26 cellular contexts compared by ENCODE assay signal in the genomic region with DNA sequence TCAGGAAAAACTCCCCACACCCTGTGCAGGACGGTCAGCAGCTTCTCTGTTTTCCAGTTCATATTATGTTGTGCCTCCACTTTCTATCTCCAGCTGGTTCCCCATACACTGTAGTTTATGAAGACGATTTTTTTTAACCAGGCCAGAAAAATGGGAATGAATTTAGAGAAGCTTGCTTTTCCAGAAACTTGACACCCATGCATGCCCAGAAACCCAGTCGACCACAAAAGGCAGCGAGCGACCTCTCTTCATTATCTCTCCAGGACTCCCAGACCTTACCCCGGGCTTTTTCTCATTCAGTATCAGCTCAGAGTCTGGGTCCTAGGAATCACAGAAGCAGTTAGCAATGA. TPM values are rescaled to one million over a fixed set of nuclear protein-coding genes. Genes with fewer than 3 reads are reported as not detected.
DNase-seq lines count a peak whose midpoint lies in the region; ATAC-seq and TF ChIP-seq lines count a peak whose summit lies in the region.
"Had no signal": no experiment of that assay in that cellular context is flagged by ENCODE, and none has a peak within 500 bp of the region (broad histone marks: within the 10 kb centered on the region; RNA-seq: fewer than 3 reads in every experiment).

No MANE protein-coding gene starts in this region.

- H3K9ac ChIP-seq in colonic mucosa (ENCODE audit: low read depth in 2 of 2, low read length in 2 of 2) = no peak overlapping the region
- H3K9ac ChIP-seq: BLaER1 had no signal

- H3K4me1 Mint-ChIP-seq in activated CD8-positive, alpha-beta T cell treated with anti-CD3 and anti-CD28 coated beads, Interleukin-2, amount 10 ng/mL, durations not matched to agents 7 days and 5 days (ENCODE audit: low read depth) = peaks cover 3% of the 10 kb centered on the region
- H3K4me1 Mint-ChIP-seq in activated CD8-positive, alpha-beta T cell treated with anti-CD3 and anti-CD28 coated beads for 36 hours (ENCODE audit: low read depth) = no peaks in the 10 kb centered on the region
- peaks cover 39% of the 10 kb centered on the region for H3K4me1 Mint-ChIP-seq in nephron progenitor cell

- no peak for TF ChIP-seq CTCF in activated CD8-positive, alpha-beta T cell treated with anti-CD3 and anti-CD28 coated beads for 36 hours (IDR thresholded peaks at IDR 0.05)
- no peak for TF ChIP-seq CTCF in colonic mucosa (IDR thresholded peaks at IDR 0.05)
- TF ChIP-seq CTCF in nephron progenitor cell (IDR thresholded peaks at IDR 0.05) = no peak
- no peak for TF ChIP-seq CTCF in heart left ventricle (IDR thresholded peaks at IDR 0.05)

- WGBS in heart left ventricle, 4 donors = 83 to 90% (median 88%) methylated on average over 6 of the region's 6 CpGs

- no peak for TF ChIP-seq POLR2A in heart left ventricle (IDR thresholded peaks at IDR 0.05)

- H3K4me1 ChIP-seq in colonic mucosa (no peaks in the 10 kb centered on the region), heart left ventricle (peaks cover 0 to 3% (median 0%) of the 10 kb centered on the region in 12 donors)
- H3K4me1 ChIP-seq: SJCRH30 had no signal

- no peaks in the 10 kb centered on the region for H3K36me3 ChIP-seq in colonic mucosa
- peaks cover 0 to 97% (median 51%) of the 10 kb centered on the region in 9 donors for H3K36me3 ChIP-seq in heart left ventricle
- H3K36me3 ChIP-seq: MG63 had no signal

- H3K27me3 ChIP-seq in colonic mucosa (no peaks in the 10 kb centered on the region), heart left ventricle (no peaks in the 10 kb centered on the region)
- H3K27me3 ChIP-seq: BLaER1, MG63, SJCRH30 had no signal

- peaks cover 61% of the 10 kb centered on the region for H3K36me3 Mint-ChIP-seq in activated CD8-positive, alpha-beta T cell treated with anti-CD3 and anti-CD28 coated beads, Interleukin-2, amount 10 ng/mL, durations not matched to agents 7 days and 5 days (ENCODE audit: low read depth)
- peaks cover 11% of the 10 kb centered on the region for H3K36me3 Mint-ChIP-seq in activated CD8-positive, alpha-beta T cell treated with anti-CD3 and anti-CD28 coated beads for 36 hours (ENCODE audit: low read depth)
- peaks cover 13% of the 10 kb centered on the region for H3K36me3 Mint-ChIP-seq in nephron progenitor cell (ENCODE audit: low read depth)

- H3K27ac Mint-ChIP-seq in activated CD8-positive, alpha-beta T cell treated with anti-CD3 and anti-CD28 coated beads, Interleukin-2, amount 10 ng/mL, durations not matched to agents 7 days and 5 days = peak overlapping the region; percentile 39
- H3K27ac Mint-ChIP-seq in activated CD8-positive, alpha-beta T cell treated with anti-CD3 and anti-CD28 coated beads for 36 hours = no peak overlapping the region
- peak overlapping the region; percentile 80 for H3K27ac Mint-ChIP-seq in nephron progenitor cell

- no peak overlapping the region for H3K4me3 ChIP-seq in colonic mucosa
- no peak overlapping the region for H3K4me3 ChIP-seq in heart left ventricle
- H3K4me3 ChIP-seq: BLaER1, MG63, PC-9, SJCRH30 had no signal

- DNase-seq in activated CD8-positive, alpha-beta T cell treated with anti-CD3 and anti-CD28 coated beads, Interleukin-2, amount 10 ng/mL, durations not matched to agents 7 days and 5 days = no peak
- no peak for DNase-seq in activated CD8-positive, alpha-beta T cell treated with anti-CD3 and anti-CD28 coated beads for 36 hours
- no peak for DNase-seq in colonic mucosa
- no peak for DNase-seq in nephron progenitor cell
- DNase-seq in heart left ventricle = no peak
- DNase-seq: CD4-positive, CD25-positive, alpha-beta regulatory T cell; DMS153; DND-41; IMR-90; KG1; MG63; NCI-H1105 treated with DMSO at 0.1 percent for 48 hours; NCI-H1694 treated with DMSO at 0.1 percent for 48 hours; NCI-H2081; NCI-H2171 treated with DMSO at 0.1 percent for 48 hours; NCI-H345; NCI-H510A treated with DMSO at 0.1 percent for 48 hours; NCI-H82; NK-92 treated with Interleukin-12 subunit alpha and Interleukin-12 subunit beta, amount 100 ng/mL, for 24 hours; PC-9; SJCRH30 had no signal

- ATAC-seq in activated CD8-positive, alpha-beta T cell treated with anti-CD3 and anti-CD28 coated beads, Interleukin-2, amount 10 ng/mL, durations not matched to agents 7 days and 5 days = no peak
- no peak for ATAC-seq in activated CD8-positive, alpha-beta T cell treated with anti-CD3 and anti-CD28 coated beads for 36 hours
- ATAC-seq in HG02610 (IDR thresholded peaks at IDR 0.05; ENCODE audit: unreplicated experiment) = no peak
- no peak for ATAC-seq in heart left ventricle
- ATAC-seq in HG03039 (IDR thresholded peaks at IDR 0.05; ENCODE audit: unreplicated experiment) = no peak
- ATAC-seq: Right ventricle myocardium inferior, SK-N-SH treated with all-trans-retinoic acid at 6 μM for 48 hours had no signal

- H3K27ac ChIP-seq in colonic mucosa (peak overlapping the region; percentile 42), heart left ventricle (no peak overlapping the region)
- H3K27ac ChIP-seq: BLaER1, PC-9, SJCRH30 had no signal

- H3K4me3 Mint-ChIP-seq in activated CD8-positive, alpha-beta T cell treated with anti-CD3 and anti-CD28 coated beads, Interleukin-2, amount 10 ng/mL, durations not matched to agents 7 days and 5 days = no peak overlapping the region
- no peak overlapping the region for H3K4me3 Mint-ChIP-seq in activated CD8-positive, alpha-beta T cell treated with anti-CD3 and anti-CD28 coated beads for 36 hours
- no peak overlapping the region for H3K4me3 Mint-ChIP-seq in nephron progenitor cell
- H3K4me3 Mint-ChIP-seq: CD4-positive, CD25-positive, alpha-beta regulatory T cell had no signal

- intact Hi-C loops in activated CD8-positive, alpha-beta T cell treated with anti-CD3 and anti-CD28 coated beads for 36 hours (cut with micrococcal nuclease) = no loop called here
- intact Hi-C loops in colonic mucosa (cut with DNase I) (no loop called here), heart left ventricle (cut with DNase I) (no loop called here)

- H3K9me3 ChIP-seq in colonic mucosa = no peaks in the 10 kb centered on the region
- H3K9me3 ChIP-seq in heart left ventricle = no peaks in the 10 kb centered on the region
- H3K9me3 ChIP-seq: BLaER1, MG63, SJCRH30 had no signal

- CTCF ChIA-PET in activated CD8-positive, alpha-beta T cell treated with anti-CD3 and anti-CD28 coated beads, Interleukin-2, amount 10 ng/mL, durations not matched to agents 7 days and 5 days (lab: Charles Lee) = no interaction called here
- CTCF ChIA-PET in activated CD8-positive, alpha-beta T cell treated with anti-CD3 and anti-CD28 coated beads for 36 hours (lab: Charles Lee) = interaction anchor here (1.5 kb wide), 2 partner anchors 15 to 95 kb away, joined by 3 to 6 read pairs; no protein-coding TSS in a partner anchor

- H3K27me3 Mint-ChIP-seq in activated CD8-positive, alpha-beta T cell treated with anti-CD3 and anti-CD28 coated beads, Interleukin-2, amount 10 ng/mL, durations not matched to agents 7 days and 5 days (ENCODE audit: low read depth) = no peaks in the 10 kb centered on the region
- H3K27me3 Mint-ChIP-seq in activated CD8-positive, alpha-beta T cell treated with anti-CD3 and anti-CD28 coated beads for 36 hours = no peaks in the 10 kb centered on the region
- no peaks in the 10 kb centered on the region for H3K27me3 Mint-ChIP-seq in nephron progenitor cell (ENCODE audit: low read depth, poor library complexity)
- H3K27me3 Mint-ChIP-seq: CD4-positive, CD25-positive, alpha-beta regulatory T cell had no signal

- POLR2A ChIA-PET in activated CD8-positive, alpha-beta T cell treated with anti-CD3 and anti-CD28 coated beads, Interleukin-2, amount 10 ng/mL, durations not matched to agents 7 days and 5 days (lab: Charles Lee) = no interaction called here
- POLR2A ChIA-PET in activated CD8-positive, alpha-beta T cell treated with anti-CD3 and anti-CD28 coated beads for 36 hours (lab: Charles Lee) = interaction anchor here (0.6 to 0.8 kb wide), 2 partner anchors 15 to 1639 kb away, joined by 3 to 4 read pairs; no protein-coding TSS in a partner anchor

- no peaks in the 10 kb centered on the region for H3K9me3 Mint-ChIP-seq in activated CD8-positive, alpha-beta T cell treated with anti-CD3 and anti-CD28 coated beads, Interleukin-2, amount 10 ng/mL, durations not matched to agents 7 days and 5 days (ENCODE audit: insufficient read depth)
- no peaks in the 10 kb centered on the region for H3K9me3 Mint-ChIP-seq in activated CD8-positive, alpha-beta T cell treated with anti-CD3 and anti-CD28 coated beads for 36 hours
- H3K9me3 Mint-ChIP-seq in nephron progenitor cell = no peaks in the 10 kb centered on the region
- H3K9me3 Mint-ChIP-seq: CD4-positive, CD25-positive, alpha-beta regulatory T cell had no signal

RNA-seq across cellular contexts. Expression of gene COA5, which starts 24.8 kb away (rescaled TPM):
- total RNA-seq in activated CD8-positive, alpha-beta T cell treated with anti-CD3 and anti-CD28 coated beads, Interleukin-2, amount 10 ng/mL, durations not matched to agents 7 days and 5 days = 10 to 100 TPM; 18.8 to 21.8 TPM
- 10 to 100 TPM; 27.5 to 32.7 TPM for total RNA-seq in activated CD8-positive, alpha-beta T cell treated with anti-CD3 and anti-CD28 coated beads for 36 hours
- total RNA-seq in colonic mucosa = 10 to 100 TPM; 23.5 to 27.1 TPM
- 10 to 100 TPM; 19.6 to 33.5 (median 27.7) TPM for total RNA-seq in heart left ventricle
- polyA plus RNA-seq in heart left ventricle = 10 to 100 TPM; 23.2 to 39.5 TPM

RNA-seq across cellular contexts. Expression of gene UNC50, which starts 24.9 kb away (rescaled TPM):
- total RNA-seq in activated CD8-positive, alpha-beta T cell treated with anti-CD3 and anti-CD28 coated beads, Interleukin-2, amount 10 ng/mL, durations not matched to agents 7 days and 5 days = 10 to 100 TPM; 25.5 to 26.1 TPM
- total RNA-seq in activated CD8-positive, alpha-beta T cell treated with anti-CD3 and anti-CD28 coated beads for 36 hours = 10 to 100 TPM; 24.8 to 28.3 TPM
- 10 to 100 TPM; 29.9 to 30.8 TPM for total RNA-seq in colonic mucosa
- total RNA-seq in heart left ventricle = 10 to 100 TPM; 22.3 to 31.4 (median 25.6) TPM
- 10 to 100 TPM; 36.9 to 37.0 TPM for polyA plus RNA-seq in heart left ventricle
